ENCODE assay signal across 6 cellular contexts in the genomic region with DNA sequence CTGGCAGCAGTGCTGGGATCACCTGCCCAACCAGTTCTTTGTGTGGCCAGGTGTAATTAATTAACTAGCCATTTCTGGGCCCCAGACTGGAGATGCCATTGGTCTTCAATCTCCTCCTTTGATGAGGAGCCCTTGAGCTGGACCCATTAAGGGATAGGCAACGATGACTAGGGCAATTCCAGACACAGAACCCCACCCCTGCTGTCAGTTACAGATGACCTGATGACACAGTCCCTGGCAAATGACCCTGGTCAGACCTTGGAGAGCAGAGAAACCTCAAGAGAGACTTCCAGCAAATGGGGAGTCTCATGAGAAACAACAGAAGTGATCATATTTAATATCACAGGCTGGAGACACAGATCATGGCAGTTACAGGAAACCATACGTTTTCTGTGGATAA.
"Had no signal": no experiment of that assay in that cellular context is flagged by ENCODE, and none has a peak within 500 bp of the region (broad histone marks: within the 10 kb centered on the region; RNA-seq: fewer than 3 reads in every experiment).

No MANE protein-coding gene starts in this region.

- DNase-seq: H9, HCEC 1CT, IMR-90, KBM-7 had no signal

- H3K4me3 Mint-ChIP-seq: GM23338, H9 had no signal

- H2AFZ ChIP-seq: GM23338 had no signal

- FAIRE-seq: HTR-8/SVneo had no signal

- H3K4me2 ChIP-seq: GM23338 had no signal

- H3K4me3 ChIP-seq: GM23338 had no signal

- ATAC-seq: GM23338 had no signal

- H3K27ac Mint-ChIP-seq: GM23338, H9 had no signal
